In the genomic region with DNA sequence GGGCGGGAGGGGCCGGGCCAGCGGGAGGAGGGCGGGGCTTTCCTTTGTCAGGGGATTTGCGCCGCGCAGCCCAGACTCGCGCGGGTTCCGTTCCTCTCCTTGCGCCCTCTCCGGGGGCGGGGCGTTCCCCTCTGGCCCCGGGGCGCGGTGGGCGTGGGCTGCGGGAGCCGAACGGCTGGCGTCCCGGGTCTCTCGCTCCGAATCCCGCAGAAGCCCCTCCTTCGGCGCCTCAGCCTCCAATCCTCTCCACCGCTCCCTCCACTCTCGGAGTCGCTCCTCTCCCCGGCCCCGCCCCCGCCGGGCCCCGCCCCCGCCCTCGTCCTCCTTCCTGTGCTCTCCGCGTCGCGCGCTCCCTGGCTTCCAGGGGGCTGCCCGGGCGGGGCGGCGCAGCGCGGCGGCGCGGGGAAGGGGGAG, we compare ENCODE assay signal across 8 cellular contexts.
DNase-seq lines count a peak whose midpoint lies in the region; ATAC-seq, FAIRE-seq and TF ChIP-seq lines count a peak whose summit lies in the region.

No MANE protein-coding gene starts in this region.

- no peak for TF ChIP-seq CTCF in AG09309 (IDR thresholded peaks at IDR 0.05; ENCODE audit: control insufficient read depth, insufficient read depth, low read depth, low read length, missing control alignments)
- no peak for TF ChIP-seq CTCF in choroid plexus epithelial cell (conservative IDR thresholded peaks at IDR 0.05; ENCODE audit: low read depth, low read length)

- ATAC-seq in HG03439 (IDR thresholded peaks at IDR 0.05; ENCODE audit: unreplicated experiment) (peak; percentile 68), left colon (peak; percentile 88)

- intact Hi-C loops in left colon (cut with DNase I, micrococcal nuclease) = no loop called here

- H3K4me3 ChIP-seq in AG09309 (ENCODE audit: control insufficient read depth, low read depth, low read length) (peak overlapping the region; percentile 76), choroid plexus epithelial cell (ENCODE audit: low read depth, low read length) (peak overlapping the region; percentile 76)

- DNase-seq in AG09309 (ENCODE audit: low read depth) (peak; percentile 82), GM19239 (ENCODE audit: insufficient read length, low spot score) (peak; percentile 92), NCI-H510A (lab: John Stamatoyannopoulos, UW) (peak; percentile 100), choroid plexus epithelial cell (ENCODE audit: low read depth) (peak; percentile 96), left colon (peak; percentile 91 to 95)
- DNase-seq in activated CD4-positive, alpha-beta T cell treated with anti-CD3 and anti-CD28 coated beads for 48 hours = peak; percentile 85
- peak; percentile 71 to 75 for DNase-seq in stimulated activated CD4-positive, alpha-beta T cell treated with anti-CD3 and anti-CD28 coated beads, Interleukin-1b, Interleukin-23, amount 100 ng/mL, for 4 hours (ENCODE audit: low read depth in 2 of 2)

- no peak for FAIRE-seq in GM19239 (lab: Jason Lieb, UNC)

Comparison
In these comparisons a context has a peak if more than half of its experiments do, and no peak if none do; other contexts are left out.
1. Peak in every context shown above with its lines: DNase-seq, ATAC-seq and H3K4me3 ChIP-seq.